8 cellular contexts compared by ENCODE assay signal in genomic region chr7:131692131-131692960, GRCh38.
DNase-seq lines count a peak whose midpoint lies in the region; ATAC-seq and TF ChIP-seq lines count a peak whose summit lies in the region.

No MANE protein-coding gene starts in this region.

- no peaks in the 10 kb centered on the region for H3K27me3 ChIP-seq in testis

- H3K27ac Mint-ChIP-seq in WTC11, result no peak overlapping the region

- peaks cover 13% of the 10 kb centered on the region for H3K4me1 Mint-ChIP-seq in WTC11

- 22 to 42% methylated on average over 11 to 30 of the region's 30 CpGs for WGBS in testis, 2 donors

- peak; percentile 77 for DNase-seq in activated effector memory CD4-positive, alpha-beta T cell treated with anti-CD3 and anti-CD28 coated beads, Interleukin-2, amount 50 U/mL, for 16 hours
- DNase-seq in activated effector memory CD4-positive, alpha-beta T cell treated with Interleukin-2 at 50 U/mL for 16 hours, result no peak
- peak; percentile 30 for DNase-seq in NCI-H128 (lab: John Stamatoyannopoulos, UW; ENCODE audit: unreplicated experiment)
- DNase-seq in WTC11 (ENCODE audit: low spot score), result peak; percentile 95
- DNase-seq in epithelial cell of esophagus (ENCODE audit: low read depth), result peak; percentile 37
- peak; percentile 61 to 76 (median 74) for DNase-seq in mucosa of descending colon
- peak; percentile 84 for DNase-seq in testis

- H3K4me3 ChIP-seq in epithelial cell of esophagus (ENCODE audit: low read length) (no peak overlapping the region), mucosa of descending colon (no peak overlapping the region), testis (no peak overlapping the region)

- POLR2A ChIA-PET in WTC11 (lab: Charles Lee), result no interaction called here

- H3K27me3 Mint-ChIP-seq in WTC11 (ENCODE audit: low read depth), result peaks cover 6% of the 10 kb centered on the region

- H3K4me3 Mint-ChIP-seq in WTC11, result peak overlapping the region; percentile 52

- H3K36me3 Mint-ChIP-seq in WTC11, result no peaks in the 10 kb centered on the region

- H3K4me1 ChIP-seq in mucosa of descending colon (ENCODE audit: low read depth) (peaks cover 7% of the 10 kb centered on the region), testis (peaks cover 8% of the 10 kb centered on the region)

- H3K9me3 Mint-ChIP-seq in WTC11, result no peaks in the 10 kb centered on the region

- intact Hi-C loops in mucosa of descending colon (cut with DNase I, micrococcal nuclease) (no loop called here), testis (cut with DNase I; ENCODE audit: low total_unique reads) (no loop called here)

- TF ChIP-seq CTCF in WTC11 (IDR thresholded peaks at IDR 0.05) (peak; percentile 99), epithelial cell of esophagus (IDR thresholded peaks at IDR 0.05; ENCODE audit: insufficient read depth, low read depth, low read length, missing control alignments) (peak; percentile 67), mucosa of descending colon (IDR thresholded peaks at IDR 0.05) (peak; percentile 62), testis (IDR thresholded peaks at IDR 0.05) (peak; percentile 81 to 96 (median 82))

- CTCF ChIA-PET in WTC11 (lab: Charles Lee), result interaction anchor here (0.6 to 6.2 kb wide), 41 partner anchors 8 to 626 kb away, joined by 3 to 124 read pairs (median 4); no protein-coding TSS in a partner anchor

- H3K36me3 ChIP-seq in mucosa of descending colon (ENCODE audit: low read depth) (no peaks in the 10 kb centered on the region), testis (ENCODE audit: low read depth, missing control alignments) (no peaks in the 10 kb centered on the region)

- ATAC-seq in WTC11, result peak; percentile 80
- ATAC-seq in mucosa of descending colon, result peak; percentile 90
- no peak for ATAC-seq in GM21526 (IDR thresholded peaks at IDR 0.05; ENCODE audit: low FRiP score, unreplicated experiment)

- no peak overlapping the region for H3K27ac ChIP-seq in testis

- no peak for TF ChIP-seq POLR2A in testis (IDR thresholded peaks at IDR 0.05)

- H3K9me3 ChIP-seq in mucosa of descending colon (no peaks in the 10 kb centered on the region), testis (no peaks in the 10 kb centered on the region)

TF ChIP-seq in WTC11, 78 proteins besides CTCF, POLR2A, EP300 and RAD21 (continues in another document):
- 0 out of 2 replicates have a peak, but pooled peaks have one; percentile 58 for TF ChIP-seq ZNF138 (CRISPR knock-in tag; conservative IDR thresholded peaks at IDR 0.05)
- no peak for TF ChIP-seq ARID4B (CRISPR knock-in tag; IDR thresholded peaks at IDR 0.05; ENCODE audit: borderline replicate concordance)
- TF ChIP-seq ATF1 (CRISPR knock-in tag; IDR thresholded peaks at IDR 0.05), result no peak
- 0 out of 2 replicates have a peak, but pooled peaks have one; percentile 69 for TF ChIP-seq ZNF232 (CRISPR knock-in tag; IDR thresholded peaks at IDR 0.05)
- TF ChIP-seq NFE2L1 (CRISPR knock-in tag; IDR thresholded peaks at IDR 0.05), result 0 out of 2 replicates have a peak, but pooled peaks have one; percentile 35
- TF ChIP-seq SMAD3 (CRISPR knock-in tag; IDR thresholded peaks at IDR 0.05; ENCODE audit: borderline replicate concordance), result peak; percentile 77; the same call in 1 of the 2 replicates
- TF ChIP-seq ZNF671 (CRISPR knock-in tag; IDR thresholded peaks at IDR 0.05), result no peak
- peak; percentile 75; the same call in 1 of the 2 replicates for TF ChIP-seq HMGXB4 (CRISPR knock-in tag; IDR thresholded peaks at IDR 0.05)
- TF ChIP-seq RELA (CRISPR knock-in tag; IDR thresholded peaks at IDR 0.05; ENCODE audit: borderline replicate concordance), result no peak
- no peak for TF ChIP-seq TEAD1 (CRISPR knock-in tag; IDR thresholded peaks at IDR 0.05)
- TF ChIP-seq ETV6 (CRISPR knock-in tag; IDR thresholded peaks at IDR 0.05), result peak; percentile 80; the same call in 1 of the 2 replicates
- no peak for TF ChIP-seq ZNF512 (CRISPR knock-in tag; IDR thresholded peaks at IDR 0.05; ENCODE audit: borderline replicate concordance)
- TF ChIP-seq NR2C2 (CRISPR knock-in tag; IDR thresholded peaks at IDR 0.05), result no peak
- TF ChIP-seq CREM (CRISPR knock-in tag; IDR thresholded peaks at IDR 0.05), result 0 out of 2 replicates have a peak, but pooled peaks have one; percentile 43
- peak; percentile 82 for TF ChIP-seq MAX (CRISPR knock-in tag; IDR thresholded peaks at IDR 0.05)
